1 cellular context compared by ENCODE assay signal in genomic region chr9:19102631-19103345, GRCh38.
A peak's percentile ranks its signal among the peaks of the same experiment; 100 is the strongest.
TF ChIP-seq lines count a peak whose summit lies in the region.

HAUS6 (minus strand) TSS chr9:19102904; CDS start chr9:19102651, 253 bp downstream.

TF ChIP-seq in HepG2, 621 proteins besides CTCF, POLR2A, EP300 and RAD21 (continued from another document and continues in another):
- TF ChIP-seq DZIP1 (CRISPR knock-in tag; IDR thresholded peaks at IDR 0.05) (no peak), ZKSCAN1 (IDR thresholded peaks at IDR 0.05; ENCODE audit: low read length) (no peak), MIER3 (CRISPR knock-in tag; IDR thresholded peaks at IDR 0.05; ENCODE audit: borderline replicate concordance) (peak; percentile 65; the same call in 1 of the 2 replicates), SP2 (CRISPR knock-in tag; IDR thresholded peaks at IDR 0.05) (peak; percentile 87), ZNF704 (CRISPR knock-in tag; IDR thresholded peaks at IDR 0.05; ENCODE audit: borderline replicate concordance) (peak; percentile 75; the same call in 1 of the 2 replicates), PBX2 (CRISPR knock-in tag; IDR thresholded peaks at IDR 0.05) (no peak), ZNF264 (CRISPR knock-in tag; IDR thresholded peaks at IDR 0.05) (0 out of 2 replicates have a peak, but pooled peaks have one; percentile 26), ZNF205 (CRISPR knock-in tag; IDR thresholded peaks at IDR 0.05) (0 out of 2 replicates have a peak, but pooled peaks have one; percentile 23), DR1 (CRISPR knock-in tag; IDR thresholded peaks at IDR 0.05) (0 out of 2 replicates have a peak, but pooled peaks have one; percentile 39), ZNF468 (CRISPR knock-in tag; IDR thresholded peaks at IDR 0.05) (no peak), SNAPC2 (CRISPR knock-in tag; IDR thresholded peaks at IDR 0.05) (no peak), E2F5 (CRISPR knock-in tag; conservative IDR thresholded peaks at IDR 0.05) (peak; percentile 82; the same call in 1 of the 2 replicates), ZNF432 (CRISPR knock-in tag; IDR thresholded peaks at IDR 0.05; ENCODE audit: borderline replicate concordance) (no peak), ARID4A (CRISPR knock-in tag; IDR thresholded peaks at IDR 0.05; ENCODE audit: borderline replicate concordance) (peak; percentile 95), PAXIP1 (CRISPR knock-in tag; conservative IDR thresholded peaks at IDR 0.05) (peak; percentile 10; the same call in 1 of the 2 replicates), ZNF343 (CRISPR knock-in tag; IDR thresholded peaks at IDR 0.05) (no peak), HMGXB4 (CRISPR knock-in tag; IDR thresholded peaks at IDR 0.05; ENCODE audit: borderline replicate concordance in 1 of 2, low read depth in 1 of 2) (peak; percentile 42 to 69; a peak in 3 of 4 replicates), SYNCRIP (IDR thresholded peaks at IDR 0.05; ENCODE audit: insufficient read depth, low read depth, low read length) (no peak), HINFP (CRISPR knock-in tag; IDR thresholded peaks at IDR 0.05; ENCODE audit: low read depth) (peak; percentile 46; the same call in 1 of the 2 replicates), ZNF557 (CRISPR knock-in tag; IDR thresholded peaks at IDR 0.05) (0 out of 2 replicates have a peak, but pooled peaks have one; percentile 60), PHB2 (IDR thresholded peaks at IDR 0.05; ENCODE audit: partially characterized antibody) (no peak), ZBTB43 (CRISPR knock-in tag; conservative IDR thresholded peaks at IDR 0.05) (no peak), ZNF724P (CRISPR knock-in tag; IDR thresholded peaks at IDR 0.05; ENCODE audit: borderline replicate concordance) (peak; percentile 25; the same call in 1 of the 2 replicates), ZNF335 (CRISPR knock-in tag; IDR thresholded peaks at IDR 0.05) (no peak), YEATS4 (CRISPR knock-in tag; IDR thresholded peaks at IDR 0.05; ENCODE audit: borderline replicate concordance) (peak; percentile 63), GATA4 (IDR thresholded peaks at IDR 0.05; ENCODE audit: borderline replicate concordance, low read depth) (no peak; the same call in 1 of the 2 replicates), UBTF (CRISPR knock-in tag; IDR thresholded peaks at IDR 0.05) (peak; percentile 34; the same call in 1 of the 2 replicates), EHMT2 (IDR thresholded peaks at IDR 0.05; ENCODE audit: borderline replicate concordance, low read depth, low read length) (no peak), ZNF3 (CRISPR knock-in tag; IDR thresholded peaks at IDR 0.05) (no peak), ZNF629 (CRISPR knock-in tag; conservative IDR thresholded peaks at IDR 0.05) (0 out of 2 replicates have a peak, but pooled peaks have one; percentile 13), MIXL1 (CRISPR knock-in tag; IDR thresholded peaks at IDR 0.05) (peak; percentile 71; the same call in 1 of the 2 replicates), TBP (CRISPR knock-in tag; IDR thresholded peaks at IDR 0.05) (0 out of 2 replicates have a peak, but pooled peaks have one; percentile 41), MAX (IDR thresholded peaks at IDR 0.05) (peak; percentile 48), SIN3B (IDR thresholded peaks at IDR 0.05; ENCODE audit: low read length) (peak; percentile 89)
